ENCODE assay signal across 9 cellular contexts in genomic region chr11:34585870-34586654, GRCh38. TPM values are rescaled to one million over a fixed set of nuclear protein-coding genes. Genes with fewer than 3 reads are reported as not detected.
DNase-seq lines count a peak whose midpoint lies in the region; ATAC-seq and TF ChIP-seq lines count a peak whose summit lies in the region.
"Had no signal": no experiment of that assay in that cellular context is flagged by ENCODE, and none has a peak within 500 bp of the region (broad histone marks: within the 10 kb centered on the region; RNA-seq: fewer than 3 reads in every experiment).

No MANE protein-coding gene starts in this region.

- peaks cover 14% of the 10 kb centered on the region for H3K27me3 Mint-ChIP-seq in nephron progenitor cell (ENCODE audit: low read depth, poor library complexity)

- H3K36me3 ChIP-seq in SK-N-MC (ENCODE audit: insufficient read depth, low read length) (no peaks in the 10 kb centered on the region), esophagus squamous epithelium (no peaks in the 10 kb centered on the region)

- H3K9me3 Mint-ChIP-seq in nephron progenitor cell = no peaks in the 10 kb centered on the region

- peak; percentile 74 for ATAC-seq in GM21447 (IDR thresholded peaks at IDR 0.05; ENCODE audit: unreplicated experiment)

- peak; percentile 62 for DNase-seq in EH (ENCODE audit: low read depth)
- peak; percentile 25 for DNase-seq in Jurkat, Clone E6-1 (ENCODE audit: low read depth, low spot score)
- DNase-seq in SK-N-MC (ENCODE audit: low read depth, low spot score) = peak; percentile 16
- no peak for DNase-seq in esophagus squamous epithelium (lab: John Stamatoyannopoulos, UW)
- no peak for DNase-seq in nephron progenitor cell
- DNase-seq in 8988T = no peak
- no peak for DNase-seq in activated T-cell treated with anti-CD3 and anti-CD28 coated beads for 4 hours

- WGBS in esophagus squamous epithelium, 2 donors = 5 to 9% methylated on average over 7 of the region's 7 CpGs

- H3K9me3 ChIP-seq in SK-N-MC (ENCODE audit: low read depth, low read length) (no peaks in the 10 kb centered on the region), esophagus squamous epithelium (no peaks in the 10 kb centered on the region)

- no peak for TF ChIP-seq POLR2A in esophagus squamous epithelium (IDR thresholded peaks at IDR 0.05)

- H3K9ac ChIP-seq in SK-N-MC (ENCODE audit: insufficient read length) = no peak overlapping the region

- H3K27ac Mint-ChIP-seq in nephron progenitor cell = no peak overlapping the region
- H3K27ac Mint-ChIP-seq: activated naive CD8-positive, alpha-beta T cell had no signal

- TF ChIP-seq CTCF in esophagus squamous epithelium (IDR thresholded peaks at IDR 0.05) (peak; percentile 17 to 82 (median 72)), nephron progenitor cell (IDR thresholded peaks at IDR 0.05) (peak; percentile 72)

- no peak overlapping the region for H3K4me3 ChIP-seq in Jurkat, Clone E6-1 (ENCODE audit: low read length)
- H3K4me3 ChIP-seq in SK-N-MC (no peak overlapping the region), esophagus squamous epithelium (peak overlapping the region in 1 of 4 donors; percentile 29)

- peaks cover 14 to 52% (median 19%) of the 10 kb centered on the region in 3 donors for H3K4me1 ChIP-seq in esophagus squamous epithelium

- no peaks in the 10 kb centered on the region for H3K27me3 ChIP-seq in esophagus squamous epithelium

- H3K36me3 Mint-ChIP-seq in nephron progenitor cell (ENCODE audit: low read depth) = no peaks in the 10 kb centered on the region
- H3K36me3 Mint-ChIP-seq: activated naive CD8-positive, alpha-beta T cell had no signal

- no peak overlapping the region for H3K27ac ChIP-seq in SK-N-MC
- peak overlapping the region; percentile 66 to 78 (median 70) for H3K27ac ChIP-seq in esophagus squamous epithelium

- peaks cover 11% of the 10 kb centered on the region for H3K4me1 Mint-ChIP-seq in nephron progenitor cell

- no peak overlapping the region for H3K4me3 Mint-ChIP-seq in nephron progenitor cell
- H3K4me3 Mint-ChIP-seq: activated naive CD8-positive, alpha-beta T cell had no signal

- intact Hi-C loops in esophagus squamous epithelium (cut with DNase I) = loop anchor here (5.0 kb wide), 1 partner anchor 306 kb away; no protein-coding TSS in a partner anchor

RNA-seq across cellular contexts. Expression of gene EHF, which starts 34.8 kb away (rescaled TPM):
- polyA plus RNA-seq in Jurkat, Clone E6-1 (2012; ENCODE audit: insufficient read depth, insufficient read length) = not detected
- 100 to 1,000 TPM; 265 to 388 (median 325) TPM for total RNA-seq in esophagus squamous epithelium

Comparison
In these comparisons a context has a peak if more than half of its experiments do, and no peak if none do; other contexts are left out.
1. DNase-seq: peak in EH (single experiment), Jurkat, Clone E6-1 (single experiment) and SK-N-MC (single experiment); none in esophagus squamous epithelium (single experiment), nephron progenitor cell (single experiment), 8988T (single experiment) and activated T-cell treated with anti-CD3 and anti-CD28 coated beads for 4 hours (single experiment).